ENCODE assay signal across 11 cellular contexts in genomic region chr20:57396638-57397003, GRCh38. TPM values are rescaled to one million over a fixed set of nuclear protein-coding genes. Genes with fewer than 3 reads are reported as not detected.
DNase-seq lines count a peak whose midpoint lies in the region; ATAC-seq and TF ChIP-seq lines count a peak whose summit lies in the region.
"Had no signal": no experiment of that assay in that cellular context is flagged by ENCODE, and none has a peak within 500 bp of the region (broad histone marks: within the 10 kb centered on the region; RNA-seq: fewer than 3 reads in every experiment).

No MANE protein-coding gene starts in this region.

- H3K9me2 ChIP-seq in DOHH2 (replicated peaks; ENCODE audit: control insufficient read depth, low read length) (no peaks in the 10 kb centered on the region), OCI-LY7 (ENCODE audit: insufficient read depth, low read length) (no peaks in the 10 kb centered on the region)

- no peak for ATAC-seq in HG02642 (IDR thresholded peaks at IDR 0.05; ENCODE audit: poor library complexity, unreplicated experiment)
- no peak for ATAC-seq in upper lobe of left lung (ENCODE audit: low FRiP score in 2 of 2)

- H3K27me3 Mint-ChIP-seq in endodermal cell (ENCODE audit: insufficient read depth) = no peaks in the 10 kb centered on the region

- H3K27ac ChIP-seq in DOHH2 (ENCODE audit: low read depth, low read length) = peak overlapping the region; percentile 95
- H3K27ac ChIP-seq in OCI-LY7 (ENCODE audit: low read depth, low read length, poor library complexity, severe bottlenecking) = peak overlapping the region; percentile 97
- H3K27ac ChIP-seq in endodermal cell (ENCODE audit: low read depth, low read length) = no peak overlapping the region
- peak overlapping the region; percentile 90 for H3K27ac ChIP-seq in rectal smooth muscle tissue (ENCODE audit: low read depth, low read length)
- H3K27ac ChIP-seq in upper lobe of left lung = peak overlapping the region in 1 of 4 donors; percentile 56

- H3K36me3 ChIP-seq in DOHH2 (ENCODE audit: control insufficient read depth, low read length) (peaks cover 93% of the 10 kb centered on the region), OCI-LY7 (ENCODE audit: insufficient read depth, low read length) (peaks cover 92% of the 10 kb centered on the region), endodermal cell (ENCODE audit: control insufficient read depth, insufficient read depth, low read length) (peaks cover 26% of the 10 kb centered on the region), rectal smooth muscle tissue (ENCODE audit: control insufficient read depth, insufficient read depth, low read length) (peaks cover 18% of the 10 kb centered on the region), upper lobe of left lung (peaks cover 0 to 49% (median 28%) of the 10 kb centered on the region in 4 donors)

- H3K36me3 Mint-ChIP-seq in endodermal cell (ENCODE audit: low read depth) = peaks cover 48% of the 10 kb centered on the region

- H3K9me3 ChIP-seq in DOHH2 (ENCODE audit: control insufficient read depth, insufficient read depth, low read length) (no peaks in the 10 kb centered on the region), OCI-LY7 (ENCODE audit: low read length) (no peaks in the 10 kb centered on the region), endodermal cell (ENCODE audit: control insufficient read depth, low read length) (no peaks in the 10 kb centered on the region), upper lobe of left lung (no peaks in the 10 kb centered on the region)

- H4K20me1 ChIP-seq in DOHH2 (ENCODE audit: control insufficient read depth, insufficient read depth, low read depth, low read length) (peaks cover 32% of the 10 kb centered on the region), OCI-LY7 (ENCODE audit: insufficient read depth, low read length) (peaks cover 26% of the 10 kb centered on the region)

- POLR2A ChIA-PET in OCI-LY7 (lab: Charles Lee) = interaction anchor here (1.1 to 2.0 kb wide), 2 partner anchors 54 to 85 kb away, joined by 4 to 6 read pairs; no protein-coding TSS in a partner anchor

- WGBS in endodermal cell (ENCODE audit: insufficient coverage in 1 of 2, insufficient read length in 1 of 2), 2 experiments = 94 to 95% methylated on average over 5 to 6 of the region's 6 CpGs
- 94 to 98% methylated on average over 6 of the region's 6 CpGs for WGBS in upper lobe of left lung, 2 donors

- H3K4me3 ChIP-seq in DOHH2 (ENCODE audit: low read length) (peak overlapping the region; percentile 95), OCI-LY7 (ENCODE audit: low read depth, low read length, poor library complexity, severe bottlenecking) (peak overlapping the region; percentile 99), endodermal cell (ENCODE audit: low read length) (no peak overlapping the region), rectal smooth muscle tissue (ENCODE audit: low read length) (no peak overlapping the region), upper lobe of left lung (no peak overlapping the region)

- H3K4me1 ChIP-seq in DOHH2 (ENCODE audit: control insufficient read depth, low read length) = peaks cover 85% of the 10 kb centered on the region
- peaks cover 88% of the 10 kb centered on the region for H3K4me1 ChIP-seq in OCI-LY7 (ENCODE audit: insufficient read depth, low read length, poor library complexity, severe bottlenecking)
- H3K4me1 ChIP-seq in endodermal cell (ENCODE audit: control insufficient read depth, insufficient read depth, low read length) = peaks cover 7% of the 10 kb centered on the region
- H3K4me1 ChIP-seq in rectal smooth muscle tissue (ENCODE audit: control insufficient read depth, insufficient read depth, low read length) = peaks cover 80% of the 10 kb centered on the region
- peaks cover 45 to 92% (median 65%) of the 10 kb centered on the region in 4 donors for H3K4me1 ChIP-seq in upper lobe of left lung

- no TSS peak for BruUV-seq in OCI-LY7 (replicated peaks; lab: Mats Ljungman, UMichigan)

- H3K4me3 Mint-ChIP-seq in endodermal cell = no peak overlapping the region

- no peak overlapping the region for H2AFZ ChIP-seq in OCI-LY7 (ENCODE audit: low read length)

- no peak for TF ChIP-seq EP300 in upper lobe of left lung (IDR thresholded peaks at IDR 0.05)

- no peaks in the 10 kb centered on the region for H3K9me3 Mint-ChIP-seq in endodermal cell

- peaks cover 10% of the 10 kb centered on the region for H3K4me1 Mint-ChIP-seq in endodermal cell

- no peak overlapping the region for H3K9ac ChIP-seq in endodermal cell (ENCODE audit: extremely low read depth, low read length, poor library complexity, severe bottlenecking)
- no peak overlapping the region for H3K9ac ChIP-seq in rectal smooth muscle tissue (ENCODE audit: low read length)

- intact Hi-C loops in OCI-LY7 (cut with micrococcal nuclease; ENCODE audit: unreplicated experiment) = loop anchor here (10.0 kb wide), 1 partner anchor 1768 kb away; the partner anchor contains the start of gene ZNF831

- H3K79me2 ChIP-seq in DOHH2 (ENCODE audit: control insufficient read depth, low read length) = peaks cover 94% of the 10 kb centered on the region
- H3K79me2 ChIP-seq in OCI-LY7 (ENCODE audit: insufficient read depth, low read depth, low read length) = peaks cover 93% of the 10 kb centered on the region

- no peak for TF ChIP-seq POLR2A in upper lobe of left lung (IDR thresholded peaks at IDR 0.05)

- H3K27me3 ChIP-seq in DOHH2 (ENCODE audit: control insufficient read depth, low read length) (no peaks in the 10 kb centered on the region), endodermal cell (ENCODE audit: control insufficient read depth, insufficient read depth, low read length, poor library complexity, severe bottlenecking) (no peaks in the 10 kb centered on the region), rectal smooth muscle tissue (ENCODE audit: control insufficient read depth, insufficient read depth, low read length) (no peaks in the 10 kb centered on the region), upper lobe of left lung (no peaks in the 10 kb centered on the region)

- CTCF ChIA-PET in OCI-LY7 (lab: Charles Lee; ENCODE audit: unreplicated experiment) = interaction anchor here (1.9 kb wide), 1 partner anchor 77 kb away, joined by 6 read pairs; no protein-coding TSS in a partner anchor

- TF ChIP-seq CTCF in DOHH2 (IDR thresholded peaks at IDR 0.05; ENCODE audit: low read depth, low read length, poor library complexity, severe bottlenecking) = no peak
- no peak for TF ChIP-seq CTCF in OCI-LY7 (conservative IDR thresholded peaks at IDR 0.05; ENCODE audit: low read length)
- no peak for TF ChIP-seq CTCF in endodermal cell (conservative IDR thresholded peaks at IDR 0.05)
- TF ChIP-seq CTCF in upper lobe of left lung (IDR thresholded peaks at IDR 0.05) = no peak

- H3F3A ChIP-seq in DOHH2 (ENCODE audit: control insufficient read depth, insufficient read depth) = peaks cover 46% of the 10 kb centered on the region

- H3K4me2 ChIP-seq in DOHH2 (ENCODE audit: low read length) (peak overlapping the region; percentile 88), OCI-LY7 (ENCODE audit: low read length) (peak overlapping the region; percentile 91)

- peak overlapping the region; percentile 58 for H3K27ac Mint-ChIP-seq in endodermal cell

- DNase-seq in OCI-LY7 (ENCODE audit: low spot score) (no peak), endodermal cell (no peak), GM03348 (ENCODE audit: low spot score) (no peak), upper lobe of left lung (no peak), LoVo (ENCODE audit: low spot score) (no peak)
- DNase-seq: cortex of kidney, NCI-H1436, NCI-H524 treated with DMSO at 0.1 percent for 48 hours had no signal

RNA-seq across cellular contexts. Expression of gene RBM38, which starts 5.4 kb away (rescaled TPM):
- total RNA-seq in OCI-LY7 (2014; rRNA removed; shearing (Covaris generic)) = 136 and 174 TPM in 2 replicates
- total RNA-seq in OCI-LY7 (2022) = 119 and 128 TPM in 2 replicates
- 10 to 100 TPM; 29.0 to 30.2 TPM for total RNA-seq in endodermal cell
- 58.7 TPM for polyA plus RNA-seq in endodermal cell (2013, experiment 1 of 2)
- polyA plus RNA-seq in endodermal cell (2013, experiment 2 of 2) = 59.5 TPM
- 10 to 100 TPM; 14.7 to 27.5 (median 22.3) TPM for total RNA-seq in upper lobe of left lung

RNA-seq across cellular contexts. Expression of gene RAE1, which starts 45.6 kb away (rescaled TPM):
- total RNA-seq in OCI-LY7 (2014; rRNA removed; shearing (Covaris generic)) = 50.5 and 55.0 TPM in 2 replicates
- 57.4 and 58.2 TPM in 2 replicates for total RNA-seq in OCI-LY7 (2022)
- total RNA-seq in endodermal cell = 10 to 100 TPM; 41.2 to 43.8 TPM
- polyA plus RNA-seq in endodermal cell (2013, experiment 1 of 2) = 46.4 TPM
- 42.3 TPM for polyA plus RNA-seq in endodermal cell (2013, experiment 2 of 2)
- 10 to 100 TPM; 10.1 to 31.0 (median 17.9) TPM for total RNA-seq in upper lobe of left lung

Comparison
In these comparisons a context has a peak if more than half of its experiments do, and no peak if none do; other contexts are left out.
1. H3K4me3 ChIP-seq: peak in DOHH2 (single experiment) and OCI-LY7 (single experiment); none in endodermal cell (single experiment), rectal smooth muscle tissue (single experiment) and upper lobe of left lung (0 of 4).